ENCODE assay signal across 25 cellular contexts in the genomic region with DNA sequence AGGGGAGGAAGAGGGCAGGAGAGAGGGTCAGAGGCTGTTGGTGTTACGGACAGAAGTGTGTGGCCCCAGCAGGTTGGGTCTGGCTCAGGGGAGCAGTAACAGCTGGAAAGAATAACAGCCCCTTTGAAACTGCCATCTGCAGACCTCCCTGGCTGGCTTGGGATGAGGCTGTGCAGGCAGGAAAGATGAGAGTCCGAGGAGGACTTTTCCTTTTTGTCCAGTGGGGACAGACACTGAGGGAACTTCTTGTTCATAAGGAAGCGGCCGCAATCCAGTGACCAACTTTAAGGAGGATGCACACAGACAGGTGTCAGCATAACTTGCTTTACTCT. TPM values are rescaled to one million over a fixed set of nuclear protein-coding genes. Genes with fewer than 3 reads are reported as not detected.
"Had no signal": no experiment of that assay in that cellular context is flagged by ENCODE, and none has a peak within 500 bp of the region (broad histone marks: within the 10 kb centered on the region; RNA-seq: fewer than 3 reads in every experiment).

No MANE protein-coding gene starts in this region.

- H3K27ac Mint-ChIP-seq: activated CD8-positive, alpha-beta T cell treated with anti-CD3 and anti-CD28 coated beads, Interleukin-2, amount 10 ng/mL, durations not matched to agents 7 days and 5 days; activated naive CD8-positive, alpha-beta T cell; activated T-helper 1 cell treated with anti-CD3 and anti-CD28 coated beads, Interleukin-12 subunit alpha, Interleukin-12 subunit beta, Interleukin-2, Interleukin-4 antibody, amounts not matched to agents 30 ng/mL and 10 ng/mL and 1 ng/mL, durations not matched to agents 14 hours and 24 hours and 36 hours; T-helper 17 cell; WTC11 had no signal

- H3K4me3 Mint-ChIP-seq: activated CD8-positive, alpha-beta T cell treated with anti-CD3 and anti-CD28 coated beads, Interleukin-2, amount 10 ng/mL, durations not matched to agents 7 days and 5 days; activated naive CD8-positive, alpha-beta T cell; activated T-helper 1 cell treated with anti-CD3 and anti-CD28 coated beads, Interleukin-12 subunit alpha, Interleukin-12 subunit beta, Interleukin-2, Interleukin-4 antibody, amounts not matched to agents 30 ng/mL and 10 ng/mL and 1 ng/mL, durations not matched to agents 14 hours and 24 hours and 36 hours; T-helper 17 cell; WTC11 had no signal

- H3K9ac ChIP-seq: KMS-11 had no signal

- DNase-seq: activated CD4-positive, alpha-beta T cell treated with anti-CD3 and anti-CD28 coated beads for 48 hours; activated CD4-positive, alpha-beta T cell treated with anti-CD3 and anti-CD28 coated beads, Interleukin-2, amount 50 U/mL, for 4 hours; activated CD4-positive, CD25-positive, alpha-beta regulatory T cell treated with anti-CD3 and anti-CD28 coated beads, Interleukin-2, amount 50 U/mL, for 72 hours; activated CD8-positive, alpha-beta memory T cell treated with anti-CD3 and anti-CD28 coated beads, Interleukin-2, amount 50 U/mL, for 48 hours; activated CD8-positive, alpha-beta T cell treated with anti-CD3 and anti-CD28 coated beads, Interleukin-2, amount 10 ng/mL, durations not matched to agents 7 days and 5 days; activated effector memory CD4-positive, alpha-beta T cell treated with Interleukin-2 at 50 U/mL for 16 hours; activated naive CD4-positive, alpha-beta T cell treated with Interleukin-2 at 50 U/mL for 16 hours; activated T-cell treated with anti-CD3 and anti-CD28 coated beads, Interleukin-2, amount 50 U/mL, for 1 hour; amygdala; brain microvascular endothelial cell; NCI-H1092; NCI-H1417 treated with DMSO at 0.1 percent for 48 hours; NCI-H1694; NCI-H2029 treated with DMSO at 0.1 percent for 48 hours; NCI-H510A treated with DMSO at 0.1 percent for 48 hours; NK-92 treated with Interleukin-12 subunit alpha and Interleukin-12 subunit beta, amount 100 ng/mL, for 24 hours; SHP77 treated with DMSO at 0.1 percent for 48 hours; T-helper 17 cell; T-helper 9 cell had no signal

- H3K36me3 Mint-ChIP-seq: activated naive CD8-positive, alpha-beta T cell; WTC11 had no signal

- H3K4me3 ChIP-seq: cardiac muscle cell had no signal

- H3K4me1 Mint-ChIP-seq: T-helper 17 cell had no signal

- H3K27ac ChIP-seq: brain microvascular endothelial cell, cardiac muscle cell, KMS-11 had no signal

- H3K36me3 ChIP-seq: brain microvascular endothelial cell, cardiac muscle cell had no signal

- H3K4me2 ChIP-seq: KMS-11 had no signal

- H3K27me3 ChIP-seq: cardiac muscle cell had no signal

- ATAC-seq: activated CD8-positive, alpha-beta T cell treated with anti-CD3 and anti-CD28 coated beads, Interleukin-2, amount 10 ng/mL, durations not matched to agents 7 days and 5 days; T-helper 17 cell; WTC11 had no signal

- H3K9me3 Mint-ChIP-seq: activated T-helper 1 cell treated with anti-CD3 and anti-CD28 coated beads, Interleukin-12 subunit alpha, Interleukin-12 subunit beta, Interleukin-2, Interleukin-4 antibody, amounts not matched to agents 30 ng/mL and 10 ng/mL and 1 ng/mL, durations not matched to agents 14 hours and 24 hours and 36 hours; WTC11 had no signal

RNA-seq across cellular contexts. Expression of a gene that starts 14.8 kb away (rescaled TPM):
- total RNA-seq: activated CD8-positive, alpha-beta T cell treated with anti-CD3 and anti-CD28 coated beads, Interleukin-2, amount 10 ng/mL, durations not matched to agents 7 days and 5 days; activated T-helper 1 cell treated with anti-CD3 and anti-CD28 coated beads, Interleukin-12 subunit alpha, Interleukin-12 subunit beta, Interleukin-2, Interleukin-4 antibody, amounts not matched to agents 30 ng/mL and 10 ng/mL and 1 ng/mL, durations not matched to agents 14 hours and 24 hours and 36 hours; MCF 10A had no signal
